ENCODE assay signal across 9 cellular contexts in the genomic region with DNA sequence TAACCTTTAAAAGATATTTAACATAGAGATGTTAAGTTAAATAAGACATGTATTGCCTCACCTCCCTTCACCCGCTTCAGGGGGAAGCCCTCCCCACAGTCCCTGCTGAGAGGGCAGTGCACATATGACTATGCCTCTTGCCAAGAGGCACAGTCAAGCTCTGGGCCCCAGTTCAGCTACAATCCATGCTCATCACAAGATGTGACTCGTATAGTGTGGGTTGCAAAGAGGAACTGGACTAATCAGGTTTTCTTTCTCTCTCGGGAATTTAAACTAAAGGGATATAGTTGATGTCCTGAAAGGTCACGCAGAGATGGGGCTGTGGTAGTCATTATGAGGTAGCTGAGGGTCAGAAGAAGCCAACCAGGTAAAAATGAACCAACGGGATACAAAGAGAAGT. TPM values are rescaled to one million over a fixed set of nuclear protein-coding genes. Genes with fewer than 3 reads are reported as not detected.
A peak's percentile ranks its signal among the peaks of the same experiment; 100 is the strongest.
DNase-seq lines count a peak whose midpoint lies in the region; ATAC-seq and TF ChIP-seq lines count a peak whose summit lies in the region.
"Had no signal": no experiment of that assay in that cellular context is flagged by ENCODE, and none has a peak within 500 bp of the region (broad histone marks: within the 10 kb centered on the region; RNA-seq: fewer than 3 reads in every experiment).

No MANE protein-coding gene starts in this region.

- peak overlapping the region in 5 of 6 donors; percentile 16 to 58 (median 47) for H3K27ac Mint-ChIP-seq in naive B cell
- H3K27ac Mint-ChIP-seq: activated naive CD4-positive, alpha-beta T cell treated with anti-CD3 and anti-CD28 coated beads, Interleukin-2, amount 50 U/mL, for 24 hours had no signal

- H3K4me3 ChIP-seq in testis, result no peak overlapping the region

- H3K9me3 ChIP-seq in testis, result no peaks in the 10 kb centered on the region

- H3K27me3 ChIP-seq in testis, result no peaks in the 10 kb centered on the region

- H3K4me1 Mint-ChIP-seq in naive B cell, result peaks cover 3 to 12% (median 9%) of the 10 kb centered on the region in 3 donors

- no peak overlapping the region for H3K4me3 Mint-ChIP-seq in naive B cell
- H3K4me3 Mint-ChIP-seq: activated naive CD4-positive, alpha-beta T cell treated with anti-CD3 and anti-CD28 coated beads, Interleukin-2, amount 50 U/mL, for 24 hours had no signal

- DNase-seq in AG08395 (ENCODE audit: low spot score) (peak; percentile 46), naive B cell (no peak), testis (no peak), NCI-H2171 (lab: John Stamatoyannopoulos, UW) (no peak), OCI-M2 (lab: John Stamatoyannopoulos, UW; ENCODE audit: unreplicated experiment) (no peak)
- peak; percentile 34 for DNase-seq in activated CD4-positive, CD25-positive, alpha-beta regulatory T cell treated with anti-CD3 and anti-CD28 coated beads, Interleukin-2, amount 50 U/mL, for 72 hours

- H3K4me1 ChIP-seq in testis, result no peaks in the 10 kb centered on the region

- no peak for TF ChIP-seq POLR2A in testis (IDR thresholded peaks at IDR 0.05)

- H3K36me3 Mint-ChIP-seq in naive B cell, result peaks cover 0 to 8% of the 10 kb centered on the region in 2 donors

- TF ChIP-seq CTCF in testis (IDR thresholded peaks at IDR 0.05), result no peak

- WGBS in testis, 2 donors, result 90 to 91% methylated on average over 5 of the region's 5 CpGs

- H3K36me3 ChIP-seq in testis (ENCODE audit: low read depth, missing control alignments), result no peaks in the 10 kb centered on the region

- peak; percentile 62 for ATAC-seq in GM18867 (IDR thresholded peaks at IDR 0.05; ENCODE audit: unreplicated experiment)
- peak; percentile 93 for ATAC-seq in HG03066 (IDR thresholded peaks at IDR 0.05; ENCODE audit: low read depth, unreplicated experiment)
- ATAC-seq in naive B cell (ENCODE audit: low read depth in 2 of 2), result peak; percentile 30 to 46

- intact Hi-C loops in testis (cut with DNase I; ENCODE audit: low total_unique reads), result no loop called here

- H3K27ac ChIP-seq in testis, result no peak overlapping the region

- no peaks in the 10 kb centered on the region for H3K27me3 Mint-ChIP-seq in naive B cell
- H3K27me3 Mint-ChIP-seq: activated naive CD4-positive, alpha-beta T cell treated with anti-CD3 and anti-CD28 coated beads, Interleukin-2, amount 50 U/mL, for 24 hours had no signal

- no peaks in the 10 kb centered on the region for H3K9me3 Mint-ChIP-seq in naive B cell
- H3K9me3 Mint-ChIP-seq: activated naive CD4-positive, alpha-beta T cell treated with anti-CD3 and anti-CD28 coated beads, Interleukin-2, amount 50 U/mL, for 24 hours had no signal

RNA-seq across cellular contexts. Expression of a gene that starts 35.6 kb away (rescaled TPM):
- polyA plus RNA-seq in naive B cell (ENCODE audit: low read depth in 6 of 6) (10 to 100 TPM; 50.1 to 71.6 (median 65.3) TPM), testis (ENCODE audit: insufficient read depth, low read depth, low replicate concordance) (22.9 TPM)
- total RNA-seq in testis, result 10 to 100 TPM; 60.9 to 69.1 TPM

Comparison
In these comparisons a context has a peak if more than half of its experiments do, and no peak if none do; other contexts are left out.
1. DNase-seq: peak in AG08395 (single experiment) and activated CD4-positive, CD25-positive, alpha-beta regulatory T cell treated with anti-CD3 and anti-CD28 coated beads, Interleukin-2, amount 50 U/mL, for 72 hours (single experiment); none in naive B cell (single experiment), testis (single experiment), NCI-H2171 (single experiment) and OCI-M2 (single experiment).
2. ATAC-seq: peak in every context shown above with its lines; median percentile 93 in HG03066; 62 in GM18867; 38 in naive B cell.